8 cellular contexts compared by ENCODE assay signal in the genomic region with DNA sequence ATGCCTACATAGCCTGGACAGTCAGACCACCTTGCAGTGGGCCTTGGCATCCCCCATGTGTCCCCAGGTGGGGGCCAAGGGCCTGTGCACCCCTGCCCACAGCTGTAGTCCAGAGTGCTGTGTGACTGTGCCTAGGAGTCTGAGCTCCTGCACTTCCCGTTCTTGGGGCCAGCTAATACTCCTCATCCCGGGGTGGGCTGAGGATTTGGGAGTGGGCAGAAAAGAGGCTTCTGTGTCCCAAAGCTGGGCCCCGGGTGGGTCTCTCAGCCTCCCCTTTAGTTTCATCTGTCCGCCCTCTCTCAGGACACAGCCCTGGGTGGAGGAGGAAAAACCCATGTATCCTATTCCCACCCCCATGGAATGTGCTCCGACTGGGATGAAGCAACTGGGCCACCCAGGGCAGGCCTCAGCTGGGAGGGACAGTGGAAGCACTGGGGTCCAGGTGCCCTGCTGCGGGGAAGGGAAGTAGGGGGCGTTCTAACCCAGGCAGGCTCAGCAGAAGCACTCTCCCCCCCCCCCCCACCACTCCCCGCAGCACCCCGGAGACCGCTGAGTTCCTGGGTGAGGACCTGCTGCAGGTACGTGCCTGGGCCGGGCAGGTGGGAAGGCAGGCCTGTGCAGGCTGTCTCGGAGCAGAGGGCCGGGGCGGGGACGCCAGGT. TPM values are rescaled to one million over a fixed set of nuclear protein-coding genes. Genes with fewer than 3 reads are reported as not detected.
DNase-seq lines count a peak whose midpoint lies in the region; ATAC-seq and TF ChIP-seq lines count a peak whose summit lies in the region.

No MANE protein-coding gene starts in this region.

- H3K36me3 ChIP-seq in iPS-20b (ENCODE audit: insufficient read depth, low read depth, low read length) (peaks cover 32% of the 10 kb centered on the region), tibial artery (no peaks in the 10 kb centered on the region)

- H3K27ac ChIP-seq in iPS-20b (ENCODE audit: low read length), result no peak overlapping the region
- H3K27ac ChIP-seq in tibial artery, result no peak overlapping the region

- no peaks in the 10 kb centered on the region for H3K9me3 Mint-ChIP-seq in activated T-cell treated with anti-CD3 and anti-CD28 coated beads, Interleukin-2, amount 50 U/mL, for 4 hours
- no peaks in the 10 kb centered on the region for H3K9me3 Mint-ChIP-seq in activated T-helper 2 cell treated with anti-CD3 and anti-CD28 coated beads, Interferon-gamma antibody, Interleukin-2, Interleukin-4, amounts not matched to agents 10 μg/mL and 5 μg/mL and 100 μg/mL, durations not matched to agents 14 hours and 24 hours and 36 hours

- peak overlapping the region; percentile 91 for H3K4me3 ChIP-seq in iPS-20b (ENCODE audit: low read length)
- peak overlapping the region; percentile 46 to 50 for H3K4me3 ChIP-seq in tibial artery

- H3K9me3 ChIP-seq in iPS-20b (ENCODE audit: insufficient read depth, low read depth, low read length) (no peaks in the 10 kb centered on the region), tibial artery (no peaks in the 10 kb centered on the region)

- H3K4me1 Mint-ChIP-seq in activated T-cell treated with anti-CD3 and anti-CD28 coated beads, Interleukin-2, amount 50 U/mL, for 4 hours (ENCODE audit: low read depth), result peaks cover 61% of the 10 kb centered on the region
- peaks cover 40% of the 10 kb centered on the region for H3K4me1 Mint-ChIP-seq in activated T-helper 2 cell treated with anti-CD3 and anti-CD28 coated beads, Interferon-gamma antibody, Interleukin-2, Interleukin-4, amounts not matched to agents 10 μg/mL and 5 μg/mL and 100 μg/mL, durations not matched to agents 14 hours and 24 hours and 36 hours (ENCODE audit: low read depth)

- TF ChIP-seq CTCF in tibial artery (IDR thresholded peaks at IDR 0.05), result no peak

- H3K27ac Mint-ChIP-seq in activated T-helper 2 cell treated with anti-CD3 and anti-CD28 coated beads, Interferon-gamma antibody, Interleukin-2, Interleukin-4, amounts not matched to agents 10 μg/mL and 5 μg/mL and 100 μg/mL, durations not matched to agents 14 hours and 24 hours and 36 hours, result peak overlapping the region; percentile 99

- peaks cover 7% of the 10 kb centered on the region for H3K36me3 Mint-ChIP-seq in activated T-cell treated with anti-CD3 and anti-CD28 coated beads, Interleukin-2, amount 50 U/mL, for 4 hours (ENCODE audit: insufficient read depth)
- H3K36me3 Mint-ChIP-seq in activated T-helper 2 cell treated with anti-CD3 and anti-CD28 coated beads, Interferon-gamma antibody, Interleukin-2, Interleukin-4, amounts not matched to agents 10 μg/mL and 5 μg/mL and 100 μg/mL, durations not matched to agents 14 hours and 24 hours and 36 hours (ENCODE audit: low read depth), result peaks cover 35% of the 10 kb centered on the region

- H3K4me1 ChIP-seq in iPS-20b (ENCODE audit: insufficient read depth, low read length) (peaks cover 19% of the 10 kb centered on the region), tibial artery (peaks cover 0 to 38% (median 12%) of the 10 kb centered on the region in 4 donors)

- H3K9ac ChIP-seq in iPS-20b (ENCODE audit: low read depth, low read length), result peak overlapping the region; percentile 81; the same call in 1 of the 2 replicates

- DNase-seq in activated T-cell treated with anti-CD3 and anti-CD28 coated beads, Interleukin-2, amount 50 U/mL, for 4 hours, result no peak
- no peak for DNase-seq in activated T-cell treated with anti-CD3 and anti-CD28 coated beads, Interleukin-2, amount 50 U/mL, for 1 hour
- no peak for DNase-seq in activated T-helper 2 cell treated with anti-CD3 and anti-CD28 coated beads, Interferon-gamma antibody, Interleukin-2, Interleukin-4, amounts not matched to agents 10 μg/mL and 5 μg/mL and 100 μg/mL, durations not matched to agents 14 hours and 24 hours and 36 hours (ENCODE audit: low spot score)
- DNase-seq in tibial artery (no peak), posterior cingulate gyrus (no peak), hypothalamus (lab: John Stamatoyannopoulos, UW) (no peak)

- ATAC-seq in activated T-cell treated with anti-CD3 and anti-CD28 coated beads, Interleukin-2, amount 50 U/mL, for 4 hours, result no peak
- ATAC-seq in GM18517 (IDR thresholded peaks at IDR 0.05; ENCODE audit: unreplicated experiment), result no peak

- H3K27me3 ChIP-seq in iPS-20b (ENCODE audit: insufficient read depth, low read length) (no peaks in the 10 kb centered on the region), tibial artery (peaks cover 0 to 34% of the 10 kb centered on the region in 2 donors)

- intact Hi-C loops in activated T-helper 2 cell treated with anti-CD3 and anti-CD28 coated beads, Interferon-gamma antibody, Interleukin-2, Interleukin-4, amounts not matched to agents 10 μg/mL and 5 μg/mL and 100 μg/mL, durations not matched to agents 14 hours and 24 hours and 36 hours (cut with micrococcal nuclease), result no loop called here
- intact Hi-C loops in tibial artery (cut with DNase I; ENCODE audit: low total_unique reads) (loop anchor here (5.0 kb wide), 2 partner anchors 42 to 152 kb away; no protein-coding TSS in a partner anchor), posterior cingulate gyrus (cut with DNase I) (loop anchor here (5.0 to 10.0 kb wide), 2 partner anchors 47 to 94 kb away; a partner anchor contains a TSS)

- no peaks in the 10 kb centered on the region for H3K27me3 Mint-ChIP-seq in activated T-cell treated with anti-CD3 and anti-CD28 coated beads, Interleukin-2, amount 50 U/mL, for 4 hours (ENCODE audit: low read depth)
- H3K27me3 Mint-ChIP-seq in activated T-helper 2 cell treated with anti-CD3 and anti-CD28 coated beads, Interferon-gamma antibody, Interleukin-2, Interleukin-4, amounts not matched to agents 10 μg/mL and 5 μg/mL and 100 μg/mL, durations not matched to agents 14 hours and 24 hours and 36 hours (ENCODE audit: low read depth), result no peaks in the 10 kb centered on the region

- H3K4me3 Mint-ChIP-seq in activated T-cell treated with anti-CD3 and anti-CD28 coated beads, Interleukin-2, amount 50 U/mL, for 4 hours, result peak overlapping the region; percentile 94
- H3K4me3 Mint-ChIP-seq in activated T-helper 2 cell treated with anti-CD3 and anti-CD28 coated beads, Interferon-gamma antibody, Interleukin-2, Interleukin-4, amounts not matched to agents 10 μg/mL and 5 μg/mL and 100 μg/mL, durations not matched to agents 14 hours and 24 hours and 36 hours (ENCODE audit: low read depth), result peak overlapping the region; percentile 100

RNA-seq across cellular contexts. Expression of a gene that starts 1.3 kb away (rescaled TPM):
- 10 to 100 TPM; 51.1 to 54.3 (median 52.5) TPM for total RNA-seq in activated T-cell treated with anti-CD3 and anti-CD28 coated beads, Interleukin-2, amount 50 U/mL, for 4 hours
- 117 and 122 TPM in 2 replicates for total RNA-seq in activated T-helper 2 cell treated with anti-CD3 and anti-CD28 coated beads, Interferon-gamma antibody, Interleukin-2, Interleukin-4, amounts not matched to agents 10 μg/mL and 5 μg/mL and 100 μg/mL, durations not matched to agents 14 hours and 24 hours and 36 hours

RNA-seq across cellular contexts. Expression of a gene that starts 17.8 kb away (rescaled TPM):
- 10 to 100 TPM; 39.0 to 50.2 (median 43.7) TPM for total RNA-seq in activated T-cell treated with anti-CD3 and anti-CD28 coated beads, Interleukin-2, amount 50 U/mL, for 4 hours
- total RNA-seq in activated T-helper 2 cell treated with anti-CD3 and anti-CD28 coated beads, Interferon-gamma antibody, Interleukin-2, Interleukin-4, amounts not matched to agents 10 μg/mL and 5 μg/mL and 100 μg/mL, durations not matched to agents 14 hours and 24 hours and 36 hours, result 40.1 and 41.9 TPM in 2 replicates

RNA-seq across cellular contexts. Expression of a gene that starts 32.1 kb away (rescaled TPM):
- total RNA-seq in activated T-cell treated with anti-CD3 and anti-CD28 coated beads, Interleukin-2, amount 50 U/mL, for 4 hours, result 10 to 100 TPM; 73.3 to 79.5 (median 77.3) TPM
- 69.3 and 71.2 TPM in 2 replicates for total RNA-seq in activated T-helper 2 cell treated with anti-CD3 and anti-CD28 coated beads, Interferon-gamma antibody, Interleukin-2, Interleukin-4, amounts not matched to agents 10 μg/mL and 5 μg/mL and 100 μg/mL, durations not matched to agents 14 hours and 24 hours and 36 hours

RNA-seq across cellular contexts. Expression of a gene that starts 34.7 kb away (rescaled TPM):
- total RNA-seq in activated T-cell treated with anti-CD3 and anti-CD28 coated beads, Interleukin-2, amount 50 U/mL, for 4 hours, result 10 to 100 TPM; 23.5 to 39.5 (median 24.9) TPM
- 892 and 921 TPM in 2 replicates for total RNA-seq in activated T-helper 2 cell treated with anti-CD3 and anti-CD28 coated beads, Interferon-gamma antibody, Interleukin-2, Interleukin-4, amounts not matched to agents 10 μg/mL and 5 μg/mL and 100 μg/mL, durations not matched to agents 14 hours and 24 hours and 36 hours

RNA-seq across cellular contexts. Expression of a gene that starts 45.4 kb away (rescaled TPM):
- total RNA-seq in activated T-cell treated with anti-CD3 and anti-CD28 coated beads, Interleukin-2, amount 50 U/mL, for 4 hours, result 10 to 100 TPM; 58.7 to 66.4 (median 65.2) TPM
- total RNA-seq in activated T-helper 2 cell treated with anti-CD3 and anti-CD28 coated beads, Interferon-gamma antibody, Interleukin-2, Interleukin-4, amounts not matched to agents 10 μg/mL and 5 μg/mL and 100 μg/mL, durations not matched to agents 14 hours and 24 hours and 36 hours, result 55.4 and 60.6 TPM in 2 replicates
